11 cellular contexts compared by ENCODE assay signal in genomic region chr15:66763186-66764066, GRCh38.
DNase-seq lines count a peak whose midpoint lies in the region; ATAC-seq and TF ChIP-seq lines count a peak whose summit lies in the region.
"Had no signal": no experiment of that assay in that cellular context is flagged by ENCODE, and none has a peak within 500 bp of the region (broad histone marks: within the 10 kb centered on the region; RNA-seq: fewer than 3 reads in every experiment).

No MANE protein-coding gene starts in this region.

- H2AFZ ChIP-seq in fibroblast of lung (ENCODE audit: low read length) (no peak overlapping the region), osteoblast (ENCODE audit: low read length) (no peak overlapping the region)

- H3K36me3 ChIP-seq in fibroblast of lung (ENCODE audit: control insufficient read depth, insufficient read depth, low read length) (no peaks in the 10 kb centered on the region), osteoblast (ENCODE audit: insufficient read depth, low read length) (peaks cover 5% of the 10 kb centered on the region)

- ATAC-seq in GM18861 (IDR thresholded peaks at IDR 0.05; ENCODE audit: unreplicated experiment) (no peak), HG02852 (IDR thresholded peaks at IDR 0.05; ENCODE audit: unreplicated experiment) (no peak), HG02610 (IDR thresholded peaks at IDR 0.05; ENCODE audit: unreplicated experiment) (no peak)
- ATAC-seq: activated CD8-positive, alpha-beta memory T cell treated with anti-CD3 and anti-CD28 coated beads, Interleukin-2, amount 10 ng/mL, durations not matched to agents 7 days and 5 days had no signal

- peaks cover 35% of the 10 kb centered on the region for H3K4me1 ChIP-seq in fibroblast of lung (ENCODE audit: control insufficient read depth, extremely low read depth, insufficient read depth, low read length)
- peaks cover 63% of the 10 kb centered on the region for H3K4me1 ChIP-seq in osteoblast (ENCODE audit: insufficient read depth, low read length)

- H4K20me1 ChIP-seq in fibroblast of lung (ENCODE audit: control insufficient read depth, extremely low read depth, insufficient read depth, low read length) (no peaks in the 10 kb centered on the region), osteoblast (ENCODE audit: insufficient read depth, low read length) (peaks cover 68% of the 10 kb centered on the region)

- no peaks in the 10 kb centered on the region for H3K79me2 ChIP-seq in fibroblast of lung (ENCODE audit: control insufficient read depth, insufficient read depth, low read length)
- H3K79me2 ChIP-seq in osteoblast (ENCODE audit: insufficient read depth, low read length): peaks cover 86% of the 10 kb centered on the region

- H3K9me3 ChIP-seq in fibroblast of lung (ENCODE audit: control insufficient read depth, insufficient read depth, low read depth, low read length): no peaks in the 10 kb centered on the region
- no peaks in the 10 kb centered on the region for H3K9me3 ChIP-seq in osteoblast (ENCODE audit: low read depth, low read length)

- TF ChIP-seq CTCF in fibroblast of lung (conservative IDR thresholded peaks at IDR 0.05 in 1 of 2, IDR thresholded peaks at IDR 0.05 in 1 of 2; ENCODE audit: low read depth in 1 of 2, low read length in 2 of 2) (no peak), osteoblast (IDR thresholded peaks at IDR 0.05; ENCODE audit: extremely low read depth, low read depth, low read length) (no peak)

- H3K27me3 ChIP-seq in fibroblast of lung (ENCODE audit: control insufficient read depth, insufficient read depth, low read length) (no peaks in the 10 kb centered on the region), osteoblast (ENCODE audit: insufficient read depth, low read length) (no peaks in the 10 kb centered on the region)

- peak; percentile 80 for DNase-seq in A172 (ENCODE audit: low spot score)
- peak; percentile 10 for DNase-seq in NCI-H2029 treated with DMSO at 0.1 percent for 48 hours (lab: John Stamatoyannopoulos, UW)
- DNase-seq in fibroblast of lung (ENCODE audit: low read depth in 2 of 2): peak in 1 of 2 donors; percentile 39
- peak; percentile 53 for DNase-seq in osteoblast (ENCODE audit: insufficient read length, low spot score, missing footprints)
- no peak for DNase-seq in NCI-H1930 (lab: John Stamatoyannopoulos, UW)
- DNase-seq: activated CD8-positive, alpha-beta memory T cell treated with anti-CD3 and anti-CD28 coated beads, Interleukin-2, amount 10 ng/mL, durations not matched to agents 7 days and 5 days; NCI-H526; nephron progenitor cell had no signal

- no peak overlapping the region for H3K4me3 ChIP-seq in fibroblast of lung (replicated peaks in 1 of 4; ENCODE audit: control extremely low read depth in 1 of 4, insufficient read depth in 1 of 4, low read depth in 3 of 4, low read length in 4 of 4)
- H3K4me3 ChIP-seq in osteoblast (ENCODE audit: insufficient read depth, low read length): no peak overlapping the region

- peak overlapping the region; percentile 76 for H3K4me2 ChIP-seq in fibroblast of lung (ENCODE audit: extremely low read depth, insufficient read depth, low read length)
- peak overlapping the region; percentile 0 for H3K4me2 ChIP-seq in osteoblast (ENCODE audit: insufficient read depth, low read length)

- no peak overlapping the region for H3K9ac ChIP-seq in fibroblast of lung (ENCODE audit: insufficient read depth, low read length)

- H3K27ac ChIP-seq in fibroblast of lung (ENCODE audit: insufficient read depth, low read length) (peak overlapping the region; percentile 36), osteoblast (ENCODE audit: low read depth, low read length) (peak overlapping the region; percentile 29)

Comparison
In these comparisons a context has a peak if more than half of its experiments do, and no peak if none do; other contexts are left out.
1. DNase-seq: peak in A172 (single experiment), NCI-H2029 treated with DMSO at 0.1 percent for 48 hours (single experiment) and osteoblast (single experiment); none in NCI-H1930 (0 of 2).